9 cellular contexts compared by ENCODE assay signal in genomic region chr7:54792383-54792782, GRCh38.
"Had no signal": no experiment of that assay in that cellular context is flagged by ENCODE, and none has a peak within 500 bp of the region (broad histone marks: within the 10 kb centered on the region; RNA-seq: fewer than 3 reads in every experiment).

No MANE protein-coding gene starts in this region.

- H3K9ac ChIP-seq: GM23248 had no signal

- H2AFZ ChIP-seq: GM23248, GM23338 had no signal

- H3K4me3 ChIP-seq: GM23248, GM23338, HAP-1 had no signal

- H3K9me3 Mint-ChIP-seq: GM23338, H9, HFFc6 had no signal

- H3K36me3 ChIP-seq: HAP-1 had no signal

- H3K27ac Mint-ChIP-seq: GM23338, H9, HFFc6 had no signal

- H3K4me1 ChIP-seq: HAP-1 had no signal

- ATAC-seq: GM23338, HCT116 had no signal

- H3K4me2 ChIP-seq: GM23338 had no signal

- H3K9me3 ChIP-seq: HAP-1 had no signal

- H3K27ac ChIP-seq: GM23248 had no signal

- DNase-seq: GM23248, GOT3, H7, H9, HCEC 1CT, HFFc6 had no signal

- H3K4me3 Mint-ChIP-seq: GM23338, H9, HFFc6 had no signal
